ENCODE assay signal across 8 cellular contexts in genomic region chr1:93448983-93449805, GRCh38. TPM values are rescaled to one million over a fixed set of nuclear protein-coding genes. Genes with fewer than 3 reads are reported as not detected.
DNase-seq lines count a peak whose midpoint lies in the region; ATAC-seq, FAIRE-seq and TF ChIP-seq lines count a peak whose summit lies in the region.

No MANE protein-coding gene starts in this region.

- CTCF ChIA-PET in activated CD8-positive, alpha-beta memory T cell treated with anti-CD3 and anti-CD28 coated beads, Interleukin-2, amount 10 ng/mL, durations not matched to agents 7 days and 5 days (lab: Charles Lee) = interaction anchor here (1.9 kb wide), 1 partner anchor 145 kb away, joined by 8 read pairs; no protein-coding TSS in a partner anchor

- peaks cover 75% of the 10 kb centered on the region for H3K27me3 Mint-ChIP-seq in activated CD8-positive, alpha-beta memory T cell treated with anti-CD3 and anti-CD28 coated beads, Interleukin-2, amount 10 ng/mL, durations not matched to agents 7 days and 5 days
- H3K27me3 Mint-ChIP-seq in stimulated activated naive B cell treated with anti-CD40 and anti-IgM and Interleukin-4, amounts not matched to agents 10 μg/mL and 1 μg/mL and 100 μg/mL, for 72 hours = peaks cover 0 to 14% of the 10 kb centered on the region in 2 donors

- peak in 2 of 3 donors; percentile 56 to 59 for TF ChIP-seq POLR2A in body of pancreas (IDR thresholded peaks at IDR 0.05)

- H3K36me3 ChIP-seq in body of pancreas (replicated peaks in 1 of 2; ENCODE audit: insufficient read depth in 1 of 2, low read depth in 2 of 2) = no peaks in the 10 kb centered on the region
- no peaks in the 10 kb centered on the region for H3K36me3 ChIP-seq in kidney (ENCODE audit: control insufficient read depth in 1 of 2, insufficient read depth in 2 of 2, low read length in 2 of 2)

- intact Hi-C loops in body of pancreas (cut with DNase I) = no loop called here
- intact Hi-C loops in kidney (cut with DNase I) = no loop called here

- H3K27ac ChIP-seq in body of pancreas (peak overlapping the region; percentile 79 to 98 (median 96)), kidney (ENCODE audit: low read depth in 2 of 2, low read length in 2 of 2) (peak overlapping the region; percentile 90 to 93)

- H3K9me3 ChIP-seq in body of pancreas = no peaks in the 10 kb centered on the region
- no peaks in the 10 kb centered on the region for H3K9me3 ChIP-seq in kidney (ENCODE audit: control insufficient read depth in 1 of 2, low read length in 2 of 2)

- FAIRE-seq in kidney (lab: Jason Lieb, UNC) = no peak

- WGBS in body of pancreas, 2 donors = 1% methylated on average over 26 to 27 of the region's 27 CpGs

- ATAC-seq in activated CD8-positive, alpha-beta memory T cell treated with anti-CD3 and anti-CD28 coated beads, Interleukin-2, amount 10 ng/mL, durations not matched to agents 7 days and 5 days = no peak
- peak; percentile 24 for ATAC-seq in body of pancreas
- no peak for ATAC-seq in stimulated activated naive B cell treated with anti-CD40 and anti-IgM and Interleukin-4, amounts not matched to agents 10 μg/mL and 1 μg/mL and 100 μg/mL, for 72 hours (replicated peaks)

- TF ChIP-seq CTCF in body of pancreas (IDR thresholded peaks at IDR 0.05) (peak in 1 of 7 experiments; percentile 14), kidney (IDR thresholded peaks at IDR 0.05; ENCODE audit: borderline replicate concordance, extremely low read depth, insufficient read depth) (peak; percentile 10)

- no peak overlapping the region for H3K27ac Mint-ChIP-seq in activated CD8-positive, alpha-beta memory T cell treated with anti-CD3 and anti-CD28 coated beads, Interleukin-2, amount 10 ng/mL, durations not matched to agents 7 days and 5 days
- peak overlapping the region; percentile 95 for H3K27ac Mint-ChIP-seq in stimulated activated naive B cell treated with anti-CD40 and anti-IgM and Interleukin-4, amounts not matched to agents 10 μg/mL and 1 μg/mL and 100 μg/mL, for 72 hours

- peak overlapping the region; percentile 93 to 99 for H3K9ac ChIP-seq in kidney (ENCODE audit: low read length in 2 of 2)

- peaks cover 16% of the 10 kb centered on the region for H3K4me1 Mint-ChIP-seq in activated CD8-positive, alpha-beta memory T cell treated with anti-CD3 and anti-CD28 coated beads, Interleukin-2, amount 10 ng/mL, durations not matched to agents 7 days and 5 days
- H3K4me1 Mint-ChIP-seq in stimulated activated naive B cell treated with anti-CD40 and anti-IgM and Interleukin-4, amounts not matched to agents 10 μg/mL and 1 μg/mL and 100 μg/mL, for 72 hours = peaks cover 13 to 33% of the 10 kb centered on the region in 2 donors

- no peaks in the 10 kb centered on the region for H3K36me3 Mint-ChIP-seq in activated CD8-positive, alpha-beta memory T cell treated with anti-CD3 and anti-CD28 coated beads, Interleukin-2, amount 10 ng/mL, durations not matched to agents 7 days and 5 days
- H3K36me3 Mint-ChIP-seq in stimulated activated naive B cell treated with anti-CD40 and anti-IgM and Interleukin-4, amounts not matched to agents 10 μg/mL and 1 μg/mL and 100 μg/mL, for 72 hours = peaks cover 0 to 3% of the 10 kb centered on the region in 2 donors

- H3K4me3 Mint-ChIP-seq in activated CD8-positive, alpha-beta memory T cell treated with anti-CD3 and anti-CD28 coated beads, Interleukin-2, amount 10 ng/mL, durations not matched to agents 7 days and 5 days = peak overlapping the region; percentile 68
- peak overlapping the region; percentile 85 to 98 for H3K4me3 Mint-ChIP-seq in stimulated activated naive B cell treated with anti-CD40 and anti-IgM and Interleukin-4, amounts not matched to agents 10 μg/mL and 1 μg/mL and 100 μg/mL, for 72 hours

- DNase-seq in activated CD8-positive, alpha-beta memory T cell treated with anti-CD3 and anti-CD28 coated beads, Interleukin-2, amount 10 ng/mL, durations not matched to agents 7 days and 5 days = no peak
- DNase-seq in activated CD8-positive, alpha-beta memory T cell treated with anti-CD3 and anti-CD28 coated beads, Interleukin-2, amount 50 U/mL, for 4 hours = no peak
- DNase-seq in NCI-H187 treated with DMSO at 0.1 percent for 48 hours (lab: John Stamatoyannopoulos, UW) (peak; percentile 15), body of pancreas (peak; percentile 48 to 69 (median 49)), kidney (peak; percentile 83), cerebellar nuclear complex (lab: John Stamatoyannopoulos, UW) (no peak)
- no peak for DNase-seq in stimulated activated naive B cell treated with anti-CD40 and anti-IgM and Interleukin-4, amounts not matched to agents 10 μg/mL and 1 μg/mL and 100 μg/mL, for 72 hours
- DNase-seq in activated CD4-positive, alpha-beta T cell treated with anti-CD3 and anti-CD28 coated beads, Interleukin-2, amount 50 U/mL, for 1 hour = no peak

- no peaks in the 10 kb centered on the region for H3K27me3 ChIP-seq in body of pancreas

- H3K4me1 ChIP-seq in body of pancreas (peaks cover 18% of the 10 kb centered on the region), kidney (ENCODE audit: control insufficient read depth in 1 of 2, insufficient read depth in 1 of 2, low read depth in 1 of 2, low read length in 2 of 2) (peaks cover 2 to 3% of the 10 kb centered on the region in 2 donors)

- H3K4me3 ChIP-seq in body of pancreas (peak overlapping the region; percentile 94 to 95), kidney (ENCODE audit: low read length in 2 of 2) (peak overlapping the region; percentile 97 to 98)

- H3K9me3 Mint-ChIP-seq in activated CD8-positive, alpha-beta memory T cell treated with anti-CD3 and anti-CD28 coated beads, Interleukin-2, amount 10 ng/mL, durations not matched to agents 7 days and 5 days (ENCODE audit: low read depth) = no peaks in the 10 kb centered on the region
- no peaks in the 10 kb centered on the region for H3K9me3 Mint-ChIP-seq in stimulated activated naive B cell treated with anti-CD40 and anti-IgM and Interleukin-4, amounts not matched to agents 10 μg/mL and 1 μg/mL and 100 μg/mL, for 72 hours

RNA-seq across cellular contexts. Expression of gene FNBP1L, which starts 1.3 kb away (rescaled TPM):
- under 1 TPM; 0.12 to 0.42 TPM for total RNA-seq in activated CD8-positive, alpha-beta memory T cell treated with anti-CD3 and anti-CD28 coated beads, Interleukin-2, amount 10 ng/mL, durations not matched to agents 7 days and 5 days
- total RNA-seq in body of pancreas = 10 to 100 TPM; 23.1 to 32.9 TPM
- total RNA-seq in kidney = 57.3 TPM
- 32.7 TPM for polyA plus RNA-seq in kidney (ENCODE audit: insufficient read depth, low read depth, low replicate concordance)

Comparison
In these comparisons a context has a peak if more than half of its experiments do, and no peak if none do; other contexts are left out.
1. DNase-seq: peak in NCI-H187 treated with DMSO at 0.1 percent for 48 hours (single experiment), body of pancreas (4 of 4) and kidney (single experiment); none in activated CD8-positive, alpha-beta memory T cell treated with anti-CD3 and anti-CD28 coated beads, Interleukin-2, amount 10 ng/mL, durations not matched to agents 7 days and 5 days (single experiment), activated CD8-positive, alpha-beta memory T cell treated with anti-CD3 and anti-CD28 coated beads, Interleukin-2, amount 50 U/mL, for 4 hours (single experiment), stimulated activated naive B cell treated with anti-CD40 and anti-IgM and Interleukin-4, amounts not matched to agents 10 μg/mL and 1 μg/mL and 100 μg/mL, for 72 hours (single experiment), activated CD4-positive, alpha-beta T cell treated with anti-CD3 and anti-CD28 coated beads, Interleukin-2, amount 50 U/mL, for 1 hour (single experiment) and cerebellar nuclear complex (0 of 2).
2. RNA of gene FNBP1L, which starts 1.3 kb away (total RNA-seq): 57.3 TPM in kidney (single experiment) and 23.1 to 32.9 TPM in body of pancreas; 0.12 to 0.42 TPM in activated CD8-positive, alpha-beta memory T cell treated with anti-CD3 and anti-CD28 coated beads, Interleukin-2, amount 10 ng/mL, durations not matched to agents 7 days and 5 days; every median in the first group is over 10 times any median in the second.